ENCODE assay signal across 23 cellular contexts in genomic region chr2:121858406-121858805, GRCh38.
"Had no signal": no experiment of that assay in that cellular context is flagged by ENCODE, and none has a peak within 500 bp of the region (broad histone marks: within the 10 kb centered on the region; RNA-seq: fewer than 3 reads in every experiment).

No MANE protein-coding gene starts in this region.

- H3K36me3 ChIP-seq: colonic mucosa, esophagus squamous epithelium, gastrocnemius medialis, heart left ventricle, neutrophil, tibial artery had no signal

- H3K4me1 Mint-ChIP-seq: activated CD4-positive, alpha-beta T cell treated with anti-CD3 and anti-CD28 coated beads for 36 hours; activated CD8-positive, alpha-beta memory T cell treated with anti-CD3 and anti-CD28 coated beads, Interleukin-2, amount 10 ng/mL, durations not matched to agents 7 days and 5 days; natural killer cell; T-helper 17 cell had no signal

- H3K36me3 Mint-ChIP-seq: activated CD4-positive, alpha-beta memory T cell treated with anti-CD3 and anti-CD28 coated beads for 36 hours; activated CD8-positive, alpha-beta memory T cell treated with anti-CD3 and anti-CD28 coated beads, Interleukin-2, amount 10 ng/mL, durations not matched to agents 7 days and 5 days; brain; natural killer cell had no signal

- ATAC-seq: activated CD4-positive, alpha-beta T cell treated with anti-CD3 and anti-CD28 coated beads for 36 hours; activated CD8-positive, alpha-beta memory T cell treated with anti-CD3 and anti-CD28 coated beads, Interleukin-2, amount 10 ng/mL, durations not matched to agents 7 days and 5 days; gastrocnemius medialis; heart left ventricle; left colon; natural killer cell; T-helper 17 cell had no signal

- H3K9me3 ChIP-seq: colonic mucosa, esophagus squamous epithelium, gastrocnemius medialis, neutrophil had no signal

- H3K27ac Mint-ChIP-seq: activated CD4-positive, alpha-beta memory T cell treated with anti-CD3 and anti-CD28 coated beads for 36 hours; activated CD4-positive, alpha-beta T cell treated with anti-CD3 and anti-CD28 coated beads for 36 hours; activated CD8-positive, alpha-beta memory T cell treated with anti-CD3 and anti-CD28 coated beads, Interleukin-2, amount 10 ng/mL, durations not matched to agents 7 days and 5 days; brain; natural killer cell; T-helper 17 cell had no signal

- DNase-seq: activated CD4-positive, alpha-beta memory T cell treated with anti-CD3 and anti-CD28 coated beads for 36 hours; activated CD4-positive, alpha-beta T cell treated with anti-CD3 and anti-CD28 coated beads for 36 hours; activated CD8-positive, alpha-beta memory T cell treated with anti-CD3 and anti-CD28 coated beads, Interleukin-2, amount 10 ng/mL, durations not matched to agents 7 days and 5 days; activated naive CD4-positive, alpha-beta T cell treated with anti-CD3 and anti-CD28 coated beads, Interleukin-2, amount 50 U/mL, for 16 hours; activated T-cell treated with anti-CD3 and anti-CD28 coated beads, Interleukin-2, amount 50 U/mL, for 1 hour; amygdala; central memory CD4-positive, alpha-beta T cell; colonic mucosa; esophagus squamous epithelium; gastrocnemius medialis; heart left ventricle; left colon; midbrain; natural killer cell; stimulated activated CD4-positive, alpha-beta T cell treated with anti-CD3 and anti-CD28 coated beads, Interleukin-15, amount 100 ng/mL, for 24 hours; stimulated activated CD4-positive, alpha-beta T cell treated with anti-CD3 and anti-CD28 coated beads, Interleukin-4, amount 100 ng/mL, for 24 hours; stimulated activated naive CD4-positive, alpha-beta T cell; T-helper 17 cell; tibial artery had no signal

- H3K4me3 Mint-ChIP-seq: activated CD4-positive, alpha-beta memory T cell treated with anti-CD3 and anti-CD28 coated beads for 36 hours; activated CD4-positive, alpha-beta T cell treated with anti-CD3 and anti-CD28 coated beads for 36 hours; activated CD8-positive, alpha-beta memory T cell treated with anti-CD3 and anti-CD28 coated beads, Interleukin-2, amount 10 ng/mL, durations not matched to agents 7 days and 5 days; brain; natural killer cell; T-helper 17 cell had no signal

- H3K27me3 ChIP-seq: colonic mucosa, gastrocnemius medialis, heart left ventricle had no signal

- H3K4me3 ChIP-seq: colonic mucosa, esophagus squamous epithelium, gastrocnemius medialis, heart left ventricle, skin epidermis, tibial artery had no signal

- FAIRE-seq: urothelium cell line had no signal

- H3K27ac ChIP-seq: colonic mucosa, esophagus squamous epithelium, gastrocnemius medialis, heart left ventricle, neutrophil, skin epidermis, tibial artery had no signal

- H3K4me1 ChIP-seq: colonic mucosa, esophagus squamous epithelium, gastrocnemius medialis, tibial artery had no signal
